2 cellular contexts compared by ENCODE assay signal in the genomic region with DNA sequence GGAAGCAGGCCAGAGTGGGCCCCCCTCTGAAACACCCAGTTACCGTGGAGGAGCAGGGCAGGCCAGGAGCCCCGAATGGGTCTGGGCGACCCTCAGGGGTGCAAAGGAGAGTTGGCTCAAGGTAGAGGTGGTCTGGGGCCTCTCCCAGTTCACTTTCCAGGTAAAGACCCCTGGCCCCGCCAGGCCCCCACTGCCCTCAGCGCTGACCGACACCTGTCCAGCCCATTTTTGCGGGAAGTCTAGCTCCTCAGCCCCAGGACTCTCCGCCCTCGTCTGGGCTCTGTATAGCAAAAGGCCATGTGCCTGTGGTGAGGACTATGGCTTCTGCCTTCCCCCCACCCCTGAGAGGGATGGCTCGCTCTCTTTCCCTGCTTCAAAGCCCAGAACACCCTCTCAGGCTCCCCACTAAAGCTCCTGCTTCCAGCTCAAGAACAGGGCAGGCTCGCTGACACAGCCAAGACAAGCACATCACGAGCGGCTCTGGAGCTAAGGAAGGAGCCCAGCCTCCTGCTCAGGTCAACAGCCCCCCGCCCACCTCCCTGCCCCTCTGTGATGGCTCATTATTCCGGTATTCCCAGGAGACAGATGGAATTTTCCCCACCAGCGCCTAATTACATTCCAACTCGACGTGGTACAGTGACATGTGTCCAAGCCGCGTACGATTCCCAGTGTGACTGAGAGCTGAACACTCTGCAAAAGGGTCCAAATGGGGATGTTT.
TF ChIP-seq lines count a peak whose summit lies in the region.

No MANE protein-coding gene starts in this region.

TF ChIP-seq in A549, 52 proteins besides CTCF, POLR2A, EP300 and RAD21 (continued from another document):
- TF ChIP-seq, protein P1, sequence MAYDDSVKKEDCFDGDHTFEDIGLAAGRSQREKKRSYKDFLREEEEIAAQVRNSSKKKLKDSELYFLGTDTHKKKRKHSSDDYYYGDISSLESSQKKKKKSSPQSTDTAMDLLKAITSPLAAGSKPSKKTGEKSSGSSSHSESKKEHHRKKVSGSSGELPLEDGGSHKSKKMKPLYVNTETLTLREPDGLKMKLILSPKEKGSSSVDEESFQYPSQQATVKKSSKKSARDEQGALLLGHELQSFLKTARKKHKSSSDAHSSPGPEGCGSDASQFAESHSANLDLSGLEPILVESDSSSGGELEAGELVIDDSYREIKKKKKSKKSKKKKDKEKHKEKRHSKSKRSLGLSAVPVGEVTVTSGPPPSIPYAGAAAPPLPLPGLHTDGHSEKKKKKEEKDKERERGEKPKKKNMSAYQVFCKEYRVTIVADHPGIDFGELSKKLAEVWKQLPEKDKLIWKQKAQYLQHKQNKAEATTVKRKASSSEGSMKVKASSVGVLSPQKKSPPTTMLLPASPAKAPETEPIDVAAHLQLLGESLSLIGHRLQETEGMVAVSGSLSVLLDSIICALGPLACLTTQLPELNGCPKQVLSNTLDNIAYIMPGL (CRISPR knock-in tag; IDR thresholded peaks at IDR 0.05; ENCODE audit: borderline replicate concordance): no peak
- TF ChIP-seq EHMT2 (IDR thresholded peaks at IDR 0.05; ENCODE audit: low read depth): no peak
- no peak for TF ChIP-seq SMC3 (IDR thresholded peaks at IDR 0.05)
- TF ChIP-seq, protein P2, sequence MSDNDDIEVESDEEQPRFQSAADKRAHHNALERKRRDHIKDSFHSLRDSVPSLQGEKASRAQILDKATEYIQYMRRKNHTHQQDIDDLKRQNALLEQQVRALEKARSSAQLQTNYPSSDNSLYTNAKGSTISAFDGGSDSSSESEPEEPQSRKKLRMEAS (IDR thresholded peaks at IDR 0.05): no peak
- TF ChIP-seq SREBF2 (IDR thresholded peaks at IDR 0.05): no peak
- TF ChIP-seq ESRRA (IDR thresholded peaks at IDR 0.05; ENCODE audit: borderline replicate concordance, low read length): no peak
- TF ChIP-seq, protein P3, sequence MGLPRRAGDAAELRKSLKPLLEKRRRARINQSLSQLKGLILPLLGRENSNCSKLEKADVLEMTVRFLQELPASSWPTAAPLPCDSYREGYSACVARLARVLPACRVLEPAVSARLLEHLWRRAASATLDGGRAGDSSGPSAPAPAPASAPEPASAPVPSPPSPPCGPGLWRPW (IDR thresholded peaks at IDR 0.05): no peak
- no peak for TF ChIP-seq NPAS2 (CRISPR knock-in tag; IDR thresholded peaks at IDR 0.05; ENCODE audit: borderline replicate concordance)
- no peak for TF ChIP-seq TFCP2L1 (CRISPR knock-in tag; IDR thresholded peaks at IDR 0.05)
- no peak for TF ChIP-seq FOSL2 (IDR thresholded peaks at IDR 0.05)
- no peak for TF ChIP-seq FOSL2 (CRISPR knock-in tag; IDR thresholded peaks at IDR 0.05)
- TF ChIP-seq HOXA7 (CRISPR knock-in tag; IDR thresholded peaks at IDR 0.05): no peak

TF ChIP-seq in neural cell, 6 proteins besides CTCF, POLR2A, EP300 and RAD21 (continued from another document):
- TF ChIP-seq, protein P4, sequence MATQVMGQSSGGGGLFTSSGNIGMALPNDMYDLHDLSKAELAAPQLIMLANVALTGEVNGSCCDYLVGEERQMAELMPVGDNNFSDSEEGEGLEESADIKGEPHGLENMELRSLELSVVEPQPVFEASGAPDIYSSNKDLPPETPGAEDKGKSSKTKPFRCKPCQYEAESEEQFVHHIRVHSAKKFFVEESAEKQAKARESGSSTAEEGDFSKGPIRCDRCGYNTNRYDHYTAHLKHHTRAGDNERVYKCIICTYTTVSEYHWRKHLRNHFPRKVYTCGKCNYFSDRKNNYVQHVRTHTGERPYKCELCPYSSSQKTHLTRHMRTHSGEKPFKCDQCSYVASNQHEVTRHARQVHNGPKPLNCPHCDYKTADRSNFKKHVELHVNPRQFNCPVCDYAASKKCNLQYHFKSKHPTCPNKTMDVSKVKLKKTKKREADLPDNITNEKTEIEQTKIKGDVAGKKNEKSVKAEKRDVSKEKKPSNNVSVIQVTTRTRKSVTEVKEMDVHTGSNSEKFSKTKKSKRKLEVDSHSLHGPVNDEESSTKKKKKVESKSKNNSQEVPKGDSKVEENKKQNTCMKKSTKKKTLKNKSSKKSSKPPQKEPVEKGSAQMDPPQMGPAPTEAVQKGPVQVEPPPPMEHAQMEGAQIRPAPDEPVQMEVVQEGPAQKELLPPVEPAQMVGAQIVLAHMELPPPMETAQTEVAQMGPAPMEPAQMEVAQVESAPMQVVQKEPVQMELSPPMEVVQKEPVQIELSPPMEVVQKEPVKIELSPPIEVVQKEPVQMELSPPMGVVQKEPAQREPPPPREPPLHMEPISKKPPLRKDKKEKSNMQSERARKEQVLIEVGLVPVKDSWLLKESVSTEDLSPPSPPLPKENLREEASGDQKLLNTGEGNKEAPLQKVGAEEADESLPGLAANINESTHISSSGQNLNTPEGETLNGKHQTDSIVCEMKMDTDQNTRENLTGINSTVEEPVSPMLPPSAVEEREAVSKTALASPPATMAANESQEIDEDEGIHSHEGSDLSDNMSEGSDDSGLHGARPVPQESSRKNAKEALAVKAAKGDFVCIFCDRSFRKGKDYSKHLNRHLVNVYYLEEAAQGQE (IDR thresholded peaks at IDR 0.05; ENCODE audit: borderline replicate concordance): peak; percentile 97
- TF ChIP-seq SMC3 (conservative IDR thresholded peaks at IDR 0.05; ENCODE audit: poor library complexity): no peak
TF ChIP-seq in neural cell: peak in this region for 2.
